Comparison of ENCODE assay signal across 1 cellular context in the genomic region with DNA sequence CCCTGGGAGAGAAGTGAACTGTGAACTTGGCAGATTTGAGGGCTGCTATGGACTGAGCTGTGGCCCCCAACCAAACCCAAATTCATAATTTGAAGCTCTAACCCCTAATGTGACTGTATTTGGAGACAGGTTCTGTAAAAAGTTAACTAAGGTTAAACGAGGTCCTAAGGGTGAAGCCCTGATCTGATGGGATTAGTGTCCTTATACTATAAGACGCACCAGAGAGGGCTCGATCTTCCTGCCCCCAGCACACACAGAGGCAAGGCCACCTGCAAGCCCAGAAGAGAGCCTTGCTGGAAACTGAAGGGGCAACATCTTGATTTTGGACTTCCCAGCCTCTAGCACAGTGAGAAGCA.
TF ChIP-seq lines count a peak whose summit lies in the region.

No MANE protein-coding gene starts in this region.

TF ChIP-seq in GM23338, 12 proteins besides CTCF, POLR2A, EP300 and RAD21 (continued from another document):
- TF ChIP-seq ZNF331 (CRISPR knock-in tag; IDR thresholded peaks at IDR 0.05; ENCODE audit: low read depth): no peak
- TF ChIP-seq, protein P1, sequence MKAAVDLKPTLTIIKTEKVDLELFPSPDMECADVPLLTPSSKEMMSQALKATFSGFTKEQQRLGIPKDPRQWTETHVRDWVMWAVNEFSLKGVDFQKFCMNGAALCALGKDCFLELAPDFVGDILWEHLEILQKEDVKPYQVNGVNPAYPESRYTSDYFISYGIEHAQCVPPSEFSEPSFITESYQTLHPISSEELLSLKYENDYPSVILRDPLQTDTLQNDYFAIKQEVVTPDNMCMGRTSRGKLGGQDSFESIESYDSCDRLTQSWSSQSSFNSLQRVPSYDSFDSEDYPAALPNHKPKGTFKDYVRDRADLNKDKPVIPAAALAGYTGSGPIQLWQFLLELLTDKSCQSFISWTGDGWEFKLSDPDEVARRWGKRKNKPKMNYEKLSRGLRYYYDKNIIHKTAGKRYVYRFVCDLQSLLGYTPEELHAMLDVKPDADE (IDR thresholded peaks at IDR 0.05): no peak
- TF ChIP-seq ZNF114 (CRISPR knock-in tag; IDR thresholded peaks at IDR 0.05): no peak
- TF ChIP-seq EZH2phosphoT487 (IDR thresholded peaks at IDR 0.05; ENCODE audit: unreplicated experiment): no peak
- TF ChIP-seq POLR2AphosphoS5 (IDR thresholded peaks at IDR 0.05; ENCODE audit: low read depth): no peak
- no peak for TF ChIP-seq EZH2 (IDR thresholded peaks at IDR 0.05; ENCODE audit: low read depth, unreplicated experiment)
